In the genomic region with DNA sequence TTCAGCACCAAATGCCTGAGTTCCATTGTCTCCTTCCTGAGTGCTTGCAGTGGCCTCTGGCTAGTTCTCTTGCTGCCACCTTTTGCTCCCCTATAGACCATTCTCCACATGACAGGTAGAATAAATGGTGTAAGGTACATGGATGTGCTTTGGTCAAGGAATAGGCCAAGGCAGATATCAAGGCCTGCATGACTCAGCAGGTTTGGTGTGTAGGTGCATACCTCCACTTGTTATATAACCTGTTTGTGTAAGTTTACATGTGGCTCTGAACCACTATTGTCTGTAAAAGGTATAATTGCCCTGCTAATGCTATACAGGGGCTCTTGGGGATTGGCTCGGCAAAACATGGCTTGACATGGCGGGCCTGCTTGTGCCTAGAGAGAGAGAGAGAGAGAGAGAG, we compare ENCODE assay signal across 1 cellular context.
TF ChIP-seq lines count a peak whose summit lies in the region.

No MANE protein-coding gene starts in this region.

TF ChIP-seq in K562, 482 proteins besides CTCF, POLR2A, EP300 and RAD21:
- TF ChIP-seq MAFG (tag; conservative IDR thresholded peaks at IDR 0.05) (peak; percentile 21; the same call in 1 of the 2 replicates), STAT5A (IDR thresholded peaks at IDR 0.05; ENCODE audit: borderline replicate concordance, low read length) (no peak), NFE2 (IDR thresholded peaks at IDR 0.05; ENCODE audit: low read depth) (0 out of 2 replicates have a peak, but pooled peaks have one; percentile 9)
- TF ChIP-seq, protein P1, sequence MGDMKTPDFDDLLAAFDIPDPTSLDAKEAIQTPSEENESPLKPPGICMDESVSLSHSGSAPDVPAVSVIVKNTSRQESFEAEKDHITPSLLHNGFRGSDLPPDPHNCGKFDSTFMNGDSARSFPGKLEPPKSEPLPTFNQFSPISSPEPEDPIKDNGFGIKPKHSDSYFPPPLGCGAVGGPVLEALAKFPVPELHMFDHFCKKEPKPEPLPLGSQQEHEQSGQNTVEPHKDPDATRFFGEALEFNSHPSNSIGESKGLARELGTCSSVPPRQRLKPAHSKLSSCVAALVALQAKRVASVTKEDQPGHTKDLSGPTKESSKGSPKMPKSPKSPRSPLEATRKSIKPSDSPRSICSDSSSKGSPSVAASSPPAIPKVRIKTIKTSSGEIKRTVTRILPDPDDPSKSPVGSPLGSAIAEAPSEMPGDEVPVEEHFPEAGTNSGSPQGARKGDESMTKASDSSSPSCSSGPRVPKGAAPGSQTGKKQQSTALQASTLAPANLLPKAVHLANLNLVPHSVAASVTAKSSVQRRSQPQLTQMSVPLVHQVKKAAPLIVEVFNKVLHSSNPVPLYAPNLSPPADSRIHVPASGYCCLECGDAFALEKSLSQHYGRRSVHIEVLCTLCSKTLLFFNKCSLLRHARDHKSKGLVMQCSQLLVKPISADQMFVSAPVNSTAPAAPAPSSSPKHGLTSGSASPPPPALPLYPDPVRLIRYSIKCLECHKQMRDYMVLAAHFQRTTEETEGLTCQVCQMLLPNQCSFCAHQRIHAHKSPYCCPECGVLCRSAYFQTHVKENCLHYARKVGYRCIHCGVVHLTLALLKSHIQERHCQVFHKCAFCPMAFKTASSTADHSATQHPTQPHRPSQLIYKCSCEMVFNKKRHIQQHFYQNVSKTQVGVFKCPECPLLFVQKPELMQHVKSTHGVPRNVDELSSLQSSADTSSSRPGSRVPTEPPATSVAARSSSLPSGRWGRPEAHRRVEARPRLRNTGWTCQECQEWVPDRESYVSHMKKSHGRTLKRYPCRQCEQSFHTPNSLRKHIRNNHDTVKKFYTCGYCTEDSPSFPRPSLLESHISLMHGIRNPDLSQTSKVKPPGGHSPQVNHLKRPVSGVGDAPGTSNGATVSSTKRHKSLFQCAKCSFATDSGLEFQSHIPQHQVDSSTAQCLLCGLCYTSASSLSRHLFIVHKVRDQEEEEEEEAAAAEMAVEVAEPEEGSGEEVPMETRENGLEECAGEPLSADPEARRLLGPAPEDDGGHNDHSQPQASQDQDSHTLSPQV (IDR thresholded peaks at IDR 0.05): no peak
